ENCODE assay signal across 11 cellular contexts in genomic region chr15:48631191-48631770, GRCh38. TPM values are rescaled to one million over a fixed set of nuclear protein-coding genes. Genes with fewer than 3 reads are reported as not detected.
DNase-seq lines count a peak whose midpoint lies in the region; ATAC-seq lines count a peak whose summit lies in the region.
"Had no signal": no experiment of that assay in that cellular context is flagged by ENCODE, and none has a peak within 500 bp of the region (broad histone marks: within the 10 kb centered on the region; RNA-seq: fewer than 3 reads in every experiment).

No MANE protein-coding gene starts in this region.

- no peak overlapping the region for H3K27ac Mint-ChIP-seq in stimulated activated effector memory CD8-positive, alpha-beta T cell treated with anti-CD3 and anti-CD28 coated beads, Interleukin-12 subunit alpha, Interleukin-12 subunit beta, amount 100 ng/mL, for 72 hours
- H3K27ac Mint-ChIP-seq in naive thymus-derived CD8-positive, alpha-beta T cell: no peak overlapping the region
- H3K27ac Mint-ChIP-seq: T-helper 1 cell treated with Interleukin-12 subunit alpha and Interleukin-12 subunit beta and Interleukin-4 antibody, amounts not matched to agents 30 μg/mL and 1 μg/mL, for 36 hours had no signal

- peaks cover 75% of the 10 kb centered on the region for H3K36me3 ChIP-seq in MG63
- H3K36me3 ChIP-seq: thyroid gland had no signal

- H3K4me1 Mint-ChIP-seq in stimulated activated effector memory CD8-positive, alpha-beta T cell treated with anti-CD3 and anti-CD28 coated beads, Interleukin-12 subunit alpha, Interleukin-12 subunit beta, amount 100 ng/mL, for 72 hours: no peaks in the 10 kb centered on the region
- no peaks in the 10 kb centered on the region for H3K4me1 Mint-ChIP-seq in naive thymus-derived CD8-positive, alpha-beta T cell

- no peaks in the 10 kb centered on the region for H3K27me3 ChIP-seq in MG63
- H3K27me3 ChIP-seq: thyroid gland had no signal

- DNase-seq in activated T-cell treated with anti-CD3 and anti-CD28 coated beads for 48 hours (ENCODE audit: low read depth): peak; percentile 2
- DNase-seq in activated T-cell treated with anti-CD3 and anti-CD28 coated beads, Interleukin-2, amount 50 U/mL, for 48 hours: no peak
- DNase-seq in MG63: peak; percentile 44
- DNase-seq in fibroblast of peridontal ligament (ENCODE audit: extremely low read depth): peak; percentile 35
- DNase-seq in stimulated activated effector memory CD8-positive, alpha-beta T cell treated with anti-CD3 and anti-CD28 coated beads, Interleukin-12 subunit alpha, Interleukin-12 subunit beta, amount 100 ng/mL, for 72 hours (ENCODE audit: low spot score in 2 of 2): no peak
- no peak for DNase-seq in naive thymus-derived CD8-positive, alpha-beta T cell
- DNase-seq in GOT3 (lab: John Stamatoyannopoulos, UW): no peak
- DNase-seq: NCI-H2029, thyroid gland had no signal

- POLR2A ChIA-PET in naive thymus-derived CD8-positive, alpha-beta T cell (lab: Charles Lee): no interaction called here

- H3K36me3 Mint-ChIP-seq in stimulated activated effector memory CD8-positive, alpha-beta T cell treated with anti-CD3 and anti-CD28 coated beads, Interleukin-12 subunit alpha, Interleukin-12 subunit beta, amount 100 ng/mL, for 72 hours: no peaks in the 10 kb centered on the region
- no peaks in the 10 kb centered on the region for H3K36me3 Mint-ChIP-seq in naive thymus-derived CD8-positive, alpha-beta T cell

- no peaks in the 10 kb centered on the region for H3K9me3 Mint-ChIP-seq in stimulated activated effector memory CD8-positive, alpha-beta T cell treated with anti-CD3 and anti-CD28 coated beads, Interleukin-12 subunit alpha, Interleukin-12 subunit beta, amount 100 ng/mL, for 72 hours
- no peaks in the 10 kb centered on the region for H3K9me3 Mint-ChIP-seq in naive thymus-derived CD8-positive, alpha-beta T cell
- H3K9me3 Mint-ChIP-seq: T-helper 1 cell treated with Interleukin-12 subunit alpha and Interleukin-12 subunit beta and Interleukin-4 antibody, amounts not matched to agents 30 μg/mL and 1 μg/mL, for 36 hours had no signal

- peak; percentile 66 for ATAC-seq in stimulated activated effector memory CD8-positive, alpha-beta T cell treated with anti-CD3 and anti-CD28 coated beads, Interleukin-12 subunit alpha, Interleukin-12 subunit beta, amount 100 ng/mL, for 72 hours
- ATAC-seq in naive thymus-derived CD8-positive, alpha-beta T cell: no peak
- ATAC-seq in HG03442 (IDR thresholded peaks at IDR 0.05; ENCODE audit: unreplicated experiment): no peak

- H3K9me3 ChIP-seq in MG63: no peaks in the 10 kb centered on the region
- H3K9me3 ChIP-seq: thyroid gland had no signal

- H3K27me3 Mint-ChIP-seq in naive thymus-derived CD8-positive, alpha-beta T cell: peaks cover 0 to 1% (median 0%) of the 10 kb centered on the region in 5 donors

- no peak overlapping the region for H3K4me3 Mint-ChIP-seq in stimulated activated effector memory CD8-positive, alpha-beta T cell treated with anti-CD3 and anti-CD28 coated beads, Interleukin-12 subunit alpha, Interleukin-12 subunit beta, amount 100 ng/mL, for 72 hours
- H3K4me3 Mint-ChIP-seq in naive thymus-derived CD8-positive, alpha-beta T cell: no peak overlapping the region
- H3K4me3 Mint-ChIP-seq: T-helper 1 cell treated with Interleukin-12 subunit alpha and Interleukin-12 subunit beta and Interleukin-4 antibody, amounts not matched to agents 30 μg/mL and 1 μg/mL, for 36 hours had no signal

- no peak overlapping the region for H3K4me3 ChIP-seq in MG63
- H3K4me3 ChIP-seq: thyroid gland had no signal

RNA-seq across cellular contexts. Expression of gene FBN1, which starts 14.2 kb away (rescaled TPM):
- 174 and 179 TPM in 2 replicates for total RNA-seq in MG63 (2014; rRNA removed; shearing (Covaris generic); ENCODE audit: low replicate concordance)
- total RNA-seq in naive thymus-derived CD8-positive, alpha-beta T cell: under 1 TPM; 0.08 to 0.21 TPM
- polyA plus RNA-seq in naive thymus-derived CD8-positive, alpha-beta T cell: under 1 TPM in 1 of 3 donors, not detected in 2; 0.01 TPM

Comparison
In these comparisons a context has a peak if more than half of its experiments do, and no peak if none do; other contexts are left out.
1. DNase-seq: peak in activated T-cell treated with anti-CD3 and anti-CD28 coated beads for 48 hours (single experiment), MG63 (single experiment) and fibroblast of peridontal ligament (single experiment); none in activated T-cell treated with anti-CD3 and anti-CD28 coated beads, Interleukin-2, amount 50 U/mL, for 48 hours (0 of 2), stimulated activated effector memory CD8-positive, alpha-beta T cell treated with anti-CD3 and anti-CD28 coated beads, Interleukin-12 subunit alpha, Interleukin-12 subunit beta, amount 100 ng/mL, for 72 hours (0 of 2), naive thymus-derived CD8-positive, alpha-beta T cell (0 of 10) and GOT3 (single experiment).
2. RNA of gene FBN1, which starts 14.2 kb away (total RNA-seq): 174 to 179 TPM in MG63; 0.08 to 0.21 TPM in naive thymus-derived CD8-positive, alpha-beta T cell; every median in the first group is over 100 times any median in the second.